Comparison of ENCODE assay signal across 19 cellular contexts in genomic region chr1:180380259-180381183, GRCh38.
"Had no signal": no experiment of that assay in that cellular context is flagged by ENCODE, and none has a peak within 500 bp of the region (broad histone marks: within the 10 kb centered on the region; RNA-seq: fewer than 3 reads in every experiment).

No MANE protein-coding gene starts in this region.

- H3K27ac ChIP-seq: colonic mucosa, esophagus squamous epithelium, gastrocnemius medialis, left ventricle myocardium inferior, thyroid gland had no signal

- DNase-seq: activated B cell treated with CpG ODN at 0.5 μM for 24 hours; activated CD4-positive, alpha-beta T cell treated with anti-CD3 and anti-CD28 coated beads, Interleukin-2, amount 10 ng/mL, durations not matched to agents 7 days and 5 days; activated CD8-positive, alpha-beta memory T cell treated with anti-CD3 and anti-CD28 coated beads, Interleukin-2, amount 50 U/mL, for 48 hours; activated effector memory CD4-positive, alpha-beta T cell treated with Interleukin-2 at 50 U/mL for 16 hours; amygdala; colonic mucosa; esophagus squamous epithelium; gastrocnemius medialis; hypothalamus; left ventricle myocardium inferior; midbrain; natural killer cell; stimulated activated CD4-positive, alpha-beta T cell treated with anti-CD3 and anti-CD28 coated beads, Interleukin-2, amount 100 ng/mL, for 48 hours; stimulated activated CD8-positive, alpha-beta memory T cell treated with anti-CD3 and anti-CD28 coated beads, Interleukin-4, amount 100 ng/mL, for 48 hours; stimulated activated naive CD4-positive, alpha-beta T cell; substantia nigra; T-helper 9 cell; thyroid gland had no signal

- FAIRE-seq: bronchial epithelial cell had no signal

- H3K4me1 ChIP-seq: colonic mucosa, esophagus squamous epithelium, gastrocnemius medialis, left ventricle myocardium inferior, thyroid gland had no signal

- H3K4me3 Mint-ChIP-seq: activated B cell treated with CpG ODN at 0.5 μM for 24 hours; activated CD4-positive, alpha-beta T cell treated with anti-CD3 and anti-CD28 coated beads, Interleukin-2, amount 10 ng/mL, durations not matched to agents 7 days and 5 days; natural killer cell had no signal

- H3K9me3 ChIP-seq: colonic mucosa, thyroid gland had no signal

- H3K27me3 Mint-ChIP-seq: activated B cell treated with CpG ODN at 0.5 μM for 24 hours; activated CD4-positive, alpha-beta T cell treated with anti-CD3 and anti-CD28 coated beads, Interleukin-2, amount 10 ng/mL, durations not matched to agents 7 days and 5 days had no signal

- H3K4me3 ChIP-seq: colonic mucosa, esophagus squamous epithelium, gastrocnemius medialis, left ventricle myocardium inferior, thyroid gland had no signal

- ATAC-seq: gastrocnemius medialis, natural killer cell had no signal

- H3K27me3 ChIP-seq: colonic mucosa, esophagus squamous epithelium, gastrocnemius medialis, thyroid gland had no signal

- H3K36me3 ChIP-seq: colonic mucosa, gastrocnemius medialis, thyroid gland had no signal

- H3K27ac Mint-ChIP-seq: activated B cell treated with CpG ODN at 0.5 μM for 24 hours; activated CD4-positive, alpha-beta T cell treated with anti-CD3 and anti-CD28 coated beads, Interleukin-2, amount 10 ng/mL, durations not matched to agents 7 days and 5 days; natural killer cell had no signal

- H3K4me1 Mint-ChIP-seq: activated B cell treated with CpG ODN at 0.5 μM for 24 hours had no signal
